Comparison of ENCODE assay signal across 11 cellular contexts in the genomic region with DNA sequence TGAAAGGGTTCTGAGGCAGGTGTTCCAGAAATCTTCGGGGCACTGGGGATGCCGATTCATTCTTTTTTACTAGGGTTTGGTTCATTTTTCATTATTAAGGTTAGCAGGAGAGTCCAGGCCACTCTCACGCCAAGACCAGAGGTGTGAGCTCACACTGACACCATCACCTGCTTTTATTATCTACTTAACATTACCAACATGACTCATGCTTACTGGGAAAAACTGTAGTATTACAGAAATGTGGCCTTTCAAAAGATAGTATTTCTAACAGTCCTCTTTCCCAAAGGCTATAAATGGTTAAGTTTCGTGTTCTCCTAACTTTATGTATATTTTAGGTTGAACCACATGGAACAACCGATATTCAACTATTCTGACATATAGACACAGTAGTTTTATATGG.
DNase-seq lines count a peak whose midpoint lies in the region; ATAC-seq and TF ChIP-seq lines count a peak whose summit lies in the region.
"Had no signal": no experiment of that assay in that cellular context is flagged by ENCODE, and none has a peak within 500 bp of the region (broad histone marks: within the 10 kb centered on the region; RNA-seq: fewer than 3 reads in every experiment).

No MANE protein-coding gene starts in this region.

- intact Hi-C loops in left ventricle myocardium inferior (cut with micrococcal nuclease) (no loop called here), Right ventricle myocardium superior (cut with DNase I) (no loop called here), esophagus muscularis mucosa (cut with DNase I) (loop anchor here (2.0 to 5.0 kb wide), 2 partner anchors 71 to 813 kb away; no protein-coding TSS in a partner anchor)

- H3K4me3 ChIP-seq in left ventricle myocardium inferior (no peak overlapping the region), esophagus muscularis mucosa (no peak overlapping the region)
- H3K4me3 ChIP-seq: GM23248 had no signal

- no peak for TF ChIP-seq EP300 in esophagus muscularis mucosa (IDR thresholded peaks at IDR 0.05)

- TF ChIP-seq CTCF in left ventricle myocardium inferior (IDR thresholded peaks at IDR 0.05; ENCODE audit: borderline replicate concordance) (no peak), esophagus muscularis mucosa (IDR thresholded peaks at IDR 0.05) (no peak), omental fat pad (IDR thresholded peaks at IDR 0.05) (no peak)

- peak overlapping the region; percentile 76 for H3K27ac ChIP-seq in left ventricle myocardium inferior (replicated peaks)
- H3K27ac ChIP-seq in esophagus muscularis mucosa (replicated peaks in 1 of 4) = peak overlapping the region; percentile 43 to 67 (median 50)
- H3K27ac ChIP-seq: GM23248, HL-60, RWPE1 had no signal

- H3K9me3 ChIP-seq in left ventricle myocardium inferior (replicated peaks) = no peaks in the 10 kb centered on the region
- no peaks in the 10 kb centered on the region for H3K9me3 ChIP-seq in esophagus muscularis mucosa

- H3K36me3 ChIP-seq in left ventricle myocardium inferior = no peaks in the 10 kb centered on the region
- H3K36me3 ChIP-seq in esophagus muscularis mucosa = peaks cover 0 to 60% (median 36%) of the 10 kb centered on the region in 4 donors

- DNase-seq in left ventricle myocardium inferior = no peak
- DNase-seq in Right ventricle myocardium superior = no peak
- DNase-seq in esophagus muscularis mucosa (ENCODE audit: extremely low spot score) = no peak
- DNase-seq in omental fat pad (ENCODE audit: low spot score) = no peak
- no peak for DNase-seq in NCI-H1092 treated with DMSO at 0.1 percent for 48 hours (lab: John Stamatoyannopoulos, UW)
- no peak for DNase-seq in Ammon's horn (ENCODE audit: low spot score)
- DNase-seq in medulla oblongata (ENCODE audit: extremely low spot score) = no peak
- DNase-seq: NCI-H2081 treated with DMSO at 0.1 percent for 48 hours had no signal

- 80% methylated on average over 5 of the region's 5 CpGs for WGBS in esophagus muscularis mucosa

- H3K4me1 ChIP-seq in left ventricle myocardium inferior = peaks cover 14% of the 10 kb centered on the region
- H3K4me1 ChIP-seq in esophagus muscularis mucosa = peaks cover 8 to 30% (median 24%) of the 10 kb centered on the region in 4 donors

- H3K27me3 ChIP-seq in left ventricle myocardium inferior (ENCODE audit: low read depth) = no peaks in the 10 kb centered on the region
- no peaks in the 10 kb centered on the region for H3K27me3 ChIP-seq in esophagus muscularis mucosa

- ATAC-seq in Right ventricle myocardium superior (ENCODE audit: poor library complexity) = no peak
- ATAC-seq in omental fat pad (ENCODE audit: low FRiP score) = peak; percentile 43

- TF ChIP-seq POLR2A in esophagus muscularis mucosa (IDR thresholded peaks at IDR 0.05; ENCODE audit: low read depth) = no peak
